ENCODE assay signal across 8 cellular contexts in the genomic region with DNA sequence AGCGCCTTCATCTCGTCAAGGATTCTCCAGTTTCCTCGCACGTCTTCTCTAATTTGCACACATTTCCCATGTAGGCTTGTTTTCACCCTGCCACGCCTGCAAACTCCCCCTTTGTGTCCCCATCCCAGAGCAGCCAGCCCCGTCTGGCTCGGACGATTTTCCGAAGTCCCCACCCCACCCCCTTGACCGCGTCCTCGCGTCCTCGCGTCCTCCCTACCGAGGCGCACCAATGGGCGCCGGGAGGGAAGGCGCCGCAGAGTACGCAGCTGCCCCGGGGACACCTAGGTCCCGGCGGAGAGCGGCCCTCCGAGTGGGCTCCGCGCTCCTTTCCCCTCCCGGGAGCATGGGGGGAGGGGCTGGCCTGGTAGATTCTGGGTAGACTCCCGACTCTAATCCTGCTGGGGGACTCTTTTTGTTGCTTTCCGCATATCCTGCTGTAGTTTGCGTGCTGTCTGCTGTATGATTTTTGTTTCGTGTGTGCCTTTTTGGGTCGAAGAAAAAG. TPM values are rescaled to one million over a fixed set of nuclear protein-coding genes. Genes with fewer than 3 reads are reported as not detected.
DNase-seq lines count a peak whose midpoint lies in the region; ATAC-seq and TF ChIP-seq lines count a peak whose summit lies in the region.

No MANE protein-coding gene starts in this region.

- H3K36me3 Mint-ChIP-seq in T-cell (no peaks in the 10 kb centered on the region), endothelial cell (ENCODE audit: low read depth, unreplicated experiment) (peaks cover 4% of the 10 kb centered on the region)

- ATAC-seq in T-cell (replicated peaks in 1 of 4) = no peak
- ATAC-seq in upper lobe of right lung = peak; percentile 64
- no peak for ATAC-seq in GM21515 (IDR thresholded peaks at IDR 0.05; ENCODE audit: unreplicated experiment)

- H3K27ac Mint-ChIP-seq in T-cell (peak overlapping the region; percentile 69 to 71), endothelial cell (ENCODE audit: unreplicated experiment) (peak overlapping the region; percentile 72)

- POLR2A ChIA-PET in T-cell (lab: Charles Lee) = no interaction called here

- H3K4me3 ChIP-seq in mononuclear cell (ENCODE audit: low read length) (peak overlapping the region; percentile 1), upper lobe of right lung (peak overlapping the region; percentile 68)

- H3K27me3 ChIP-seq in mononuclear cell (ENCODE audit: insufficient read depth, low read length) = peaks cover 56% of the 10 kb centered on the region
- H3K27me3 ChIP-seq in upper lobe of right lung = peaks cover 7% of the 10 kb centered on the region

- H3K9me3 Mint-ChIP-seq in T-cell = no peaks in the 10 kb centered on the region
- no peaks in the 10 kb centered on the region for H3K9me3 Mint-ChIP-seq in endothelial cell (ENCODE audit: unreplicated experiment)

- CTCF ChIA-PET in T-cell (lab: Charles Lee) = no interaction called here

- TF ChIP-seq CTCF in endothelial cell (IDR thresholded peaks at IDR 0.05; ENCODE audit: unreplicated experiment) (no peak), upper lobe of right lung (IDR thresholded peaks at IDR 0.05) (no peak)

- H3K4me1 Mint-ChIP-seq in T-cell (peaks cover 18 to 31% (median 18%) of the 10 kb centered on the region in 3 donors), endothelial cell (ENCODE audit: unreplicated experiment) (peaks cover 50% of the 10 kb centered on the region)

- H3K36me3 ChIP-seq in upper lobe of right lung = no peaks in the 10 kb centered on the region

- intact Hi-C loops in upper lobe of right lung (cut with DNase I) = no loop called here

- H3K4me1 ChIP-seq in mononuclear cell (ENCODE audit: insufficient read depth, low read length) = peaks cover 20% of the 10 kb centered on the region
- peaks cover 20% of the 10 kb centered on the region for H3K4me1 ChIP-seq in upper lobe of right lung

- peak overlapping the region; percentile 59 for H3K27ac ChIP-seq in upper lobe of right lung

- peak; percentile 17 for DNase-seq in NCI-H510A (lab: John Stamatoyannopoulos, UW)
- DNase-seq in NCI-H510A treated with DMSO at 0.1 percent for 48 hours (lab: John Stamatoyannopoulos, UW) = no peak
- DNase-seq in T-cell = peak in 5 of 34 experiments; percentile 3 to 13 (median 6)
- peak; percentile 54 for DNase-seq in endothelial cell (ENCODE audit: low spot score)
- DNase-seq in upper lobe of right lung = peak; percentile 80
- DNase-seq in NCI-H446 (lab: John Stamatoyannopoulos, UW) = no peak

- H3K27me3 Mint-ChIP-seq in T-cell (peaks cover 31 to 47% of the 10 kb centered on the region in 2 donors), endothelial cell (ENCODE audit: unreplicated experiment) (peaks cover 18% of the 10 kb centered on the region)

- H3K9me3 ChIP-seq in mononuclear cell (ENCODE audit: low read depth, low read length) (no peaks in the 10 kb centered on the region), upper lobe of right lung (no peaks in the 10 kb centered on the region)

- H3K4me3 Mint-ChIP-seq in T-cell (peak overlapping the region; percentile 84 to 97 (median 85)), endothelial cell (ENCODE audit: unreplicated experiment) (peak overlapping the region; percentile 97)

RNA-seq across cellular contexts. Expression of a gene that starts 1.3 kb away (rescaled TPM):
- total RNA-seq in T-cell = 1 to 10 TPM in 4 of 5 donors, under 1 TPM in 1; 0.49 to 7.3 (median 2.2) TPM
- 48.6 TPM for total RNA-seq in endothelial cell (ENCODE audit: unreplicated experiment)
- total RNA-seq in mononuclear cell = 1.4 TPM
- 31.8 TPM for total RNA-seq in upper lobe of right lung

Comparison
In these comparisons a context has a peak if more than half of its experiments do, and no peak if none do; other contexts are left out.
1. DNase-seq: peak in NCI-H510A (single experiment), endothelial cell (single experiment) and upper lobe of right lung (single experiment); none in NCI-H510A treated with DMSO at 0.1 percent for 48 hours (single experiment) and NCI-H446 (0 of 2).